Comparison of ENCODE assay signal across 8 cellular contexts in genomic region chr2:202635441-202636296, GRCh38. TPM values are rescaled to one million over a fixed set of nuclear protein-coding genes. Genes with fewer than 3 reads are reported as not detected.
DNase-seq lines count a peak whose midpoint lies in the region; ATAC-seq and TF ChIP-seq lines count a peak whose summit lies in the region.

No MANE protein-coding gene starts in this region.

- H3K27me3 Mint-ChIP-seq in IgD-negative memory B cell: no peaks in the 10 kb centered on the region
- no peaks in the 10 kb centered on the region for H3K27me3 Mint-ChIP-seq in activated T-cell treated with anti-CD3 and anti-CD28 coated beads, Interleukin-2, amount 50 U/mL, for 72 hours (ENCODE audit: low read depth)
- H3K27me3 Mint-ChIP-seq in naive thymus-derived CD4-positive, alpha-beta T cell: no peaks in the 10 kb centered on the region
- H3K27me3 Mint-ChIP-seq in stimulated activated naive B cell treated with anti-CD40 and anti-IgM and Interleukin-4, amounts not matched to agents 10 μg/mL and 1 μg/mL and 100 μg/mL, for 72 hours: no peaks in the 10 kb centered on the region

- H3K9me3 ChIP-seq in esophagus squamous epithelium: no peaks in the 10 kb centered on the region
- H3K9me3 ChIP-seq in naive thymus-derived CD4-positive, alpha-beta T cell (ENCODE audit: control insufficient read depth in 2 of 3, low read length in 3 of 3): no peaks in the 10 kb centered on the region

- H3K4me3 Mint-ChIP-seq in IgD-negative memory B cell: peak overlapping the region; percentile 92 to 100 (median 96)
- H3K4me3 Mint-ChIP-seq in activated T-cell treated with anti-CD3 and anti-CD28 coated beads, Interleukin-2, amount 50 U/mL, for 72 hours: peak overlapping the region; percentile 97 to 99
- H3K4me3 Mint-ChIP-seq in naive thymus-derived CD4-positive, alpha-beta T cell: peak overlapping the region in 9 of 10 donors; percentile 88 to 98 (median 96)
- peak overlapping the region; percentile 98 to 100 for H3K4me3 Mint-ChIP-seq in stimulated activated naive B cell treated with anti-CD40 and anti-IgM and Interleukin-4, amounts not matched to agents 10 μg/mL and 1 μg/mL and 100 μg/mL, for 72 hours

- peak; percentile 61 for ATAC-seq in GM21619 (IDR thresholded peaks at IDR 0.05; ENCODE audit: unreplicated experiment)
- peak; percentile 58 to 61 for ATAC-seq in activated T-cell treated with anti-CD3 and anti-CD28 coated beads, Interleukin-2, amount 50 U/mL, for 72 hours (replicated peaks in 1 of 2)
- ATAC-seq in naive thymus-derived CD4-positive, alpha-beta T cell: peak; percentile 66
- ATAC-seq in stimulated activated naive B cell treated with anti-CD40 and anti-IgM and Interleukin-4, amounts not matched to agents 10 μg/mL and 1 μg/mL and 100 μg/mL, for 72 hours (replicated peaks): peak; percentile 67 to 70

- peaks cover 10 to 38% (median 21%) of the 10 kb centered on the region in 3 donors for H3K4me1 ChIP-seq in esophagus squamous epithelium
- peaks cover 25 to 36% of the 10 kb centered on the region in 2 donors for H3K4me1 ChIP-seq in naive thymus-derived CD4-positive, alpha-beta T cell (ENCODE audit: control insufficient read depth in 2 of 2, insufficient read depth in 2 of 2, low read length in 2 of 2)

- CTCF ChIA-PET in naive thymus-derived CD4-positive, alpha-beta T cell (lab: Charles Lee): interaction anchor here (1.0 to 1.7 kb wide), 5 partner anchors 12 to 235 kb away, joined by 3 to 5 read pairs (median 4); no protein-coding TSS in a partner anchor

- peak; percentile 82 for DNase-seq in DMS79 treated with DMSO at 0.1 percent for 48 hours (lab: John Stamatoyannopoulos, UW)
- peak; percentile 91 for DNase-seq in OCI-M1 (lab: John Stamatoyannopoulos, UW)
- peak; percentile 85 to 87 for DNase-seq in activated T-cell treated with anti-CD3 and anti-CD28 coated beads, Interleukin-2, amount 50 U/mL, for 72 hours
- peak; percentile 26 for DNase-seq in esophagus squamous epithelium (lab: John Stamatoyannopoulos, UW)
- DNase-seq in naive thymus-derived CD4-positive, alpha-beta T cell: peak; percentile 68 to 85 (median 82)
- peak; percentile 76 for DNase-seq in stimulated activated naive B cell treated with anti-CD40 and anti-IgM and Interleukin-4, amounts not matched to agents 10 μg/mL and 1 μg/mL and 100 μg/mL, for 72 hours

- WGBS in esophagus squamous epithelium, 2 donors: 0% methylated on average over 2 to 17 of the region's 90 CpGs

- H3K9me3 Mint-ChIP-seq in IgD-negative memory B cell: no peaks in the 10 kb centered on the region
- no peaks in the 10 kb centered on the region for H3K9me3 Mint-ChIP-seq in activated T-cell treated with anti-CD3 and anti-CD28 coated beads, Interleukin-2, amount 50 U/mL, for 72 hours
- H3K9me3 Mint-ChIP-seq in naive thymus-derived CD4-positive, alpha-beta T cell: peaks cover 0 to 2% (median 0%) of the 10 kb centered on the region in 11 donors
- H3K9me3 Mint-ChIP-seq in stimulated activated naive B cell treated with anti-CD40 and anti-IgM and Interleukin-4, amounts not matched to agents 10 μg/mL and 1 μg/mL and 100 μg/mL, for 72 hours: no peaks in the 10 kb centered on the region

- H3K27me3 ChIP-seq in esophagus squamous epithelium: no peaks in the 10 kb centered on the region
- no peaks in the 10 kb centered on the region for H3K27me3 ChIP-seq in naive thymus-derived CD4-positive, alpha-beta T cell (ENCODE audit: control insufficient read depth in 2 of 2, insufficient read depth in 2 of 2, low read length in 2 of 2)

- intact Hi-C loops in esophagus squamous epithelium (cut with DNase I): no loop called here
- intact Hi-C loops in naive thymus-derived CD4-positive, alpha-beta T cell (cut with micrococcal nuclease): loop anchor here (1.0 to 10.0 kb wide), 13 partner anchors 13 to 1747 kb away; partner anchors contain the start of genes BMPR2 (in 1 of the 2), NIF3L1 (in 1 of the 2), ORC2 (in 1 of the 2) and PPIL3 (in 1 of the 2)

- TF ChIP-seq CTCF in esophagus squamous epithelium (IDR thresholded peaks at IDR 0.05): peak in 1 of 6 experiments; percentile 18

- POLR2A ChIA-PET in naive thymus-derived CD4-positive, alpha-beta T cell (lab: Charles Lee): interaction anchor here (0.6 to 8.0 kb wide), 37 partner anchors 9 to 1519 kb away, joined by 3 to 130 read pairs (median 6); partner anchors contain the start of genes CARF, CFLAR, CTLA4 and ICA1L

- peak overlapping the region; percentile 92 to 98 (median 98) for H3K27ac ChIP-seq in esophagus squamous epithelium
- H3K27ac ChIP-seq in naive thymus-derived CD4-positive, alpha-beta T cell (ENCODE audit: low read depth, low read length): peak overlapping the region; percentile 81

- H3K27ac Mint-ChIP-seq in IgD-negative memory B cell: peak overlapping the region; percentile 39 to 98 (median 89)
- peak overlapping the region; percentile 97 for H3K27ac Mint-ChIP-seq in activated T-cell treated with anti-CD3 and anti-CD28 coated beads, Interleukin-2, amount 50 U/mL, for 72 hours
- peak overlapping the region in 8 of 9 donors; percentile 90 to 98 (median 94) for H3K27ac Mint-ChIP-seq in naive thymus-derived CD4-positive, alpha-beta T cell
- peak overlapping the region; percentile 95 for H3K27ac Mint-ChIP-seq in stimulated activated naive B cell treated with anti-CD40 and anti-IgM and Interleukin-4, amounts not matched to agents 10 μg/mL and 1 μg/mL and 100 μg/mL, for 72 hours

- H3K4me3 ChIP-seq in esophagus squamous epithelium: peak overlapping the region; percentile 94 to 98 (median 96)
- peak overlapping the region; percentile 79 for H3K4me3 ChIP-seq in naive thymus-derived CD4-positive, alpha-beta T cell (ENCODE audit: low read length)

- H3K36me3 ChIP-seq in esophagus squamous epithelium: no peaks in the 10 kb centered on the region
- peaks cover 0 to 4% (median 0%) of the 10 kb centered on the region in 3 experiments for H3K36me3 ChIP-seq in naive thymus-derived CD4-positive, alpha-beta T cell (ENCODE audit: control insufficient read depth in 2 of 3, insufficient read depth in 3 of 3, low read length in 3 of 3)

- H3K36me3 Mint-ChIP-seq in IgD-negative memory B cell: peaks cover 7% of the 10 kb centered on the region
- peaks cover 2 to 6% of the 10 kb centered on the region in 2 donors for H3K36me3 Mint-ChIP-seq in activated T-cell treated with anti-CD3 and anti-CD28 coated beads, Interleukin-2, amount 50 U/mL, for 72 hours (ENCODE audit: insufficient read depth in 2 of 2)
- H3K36me3 Mint-ChIP-seq in naive thymus-derived CD4-positive, alpha-beta T cell: peaks cover 3 to 9% (median 6%) of the 10 kb centered on the region in 5 donors
- peaks cover 3 to 5% of the 10 kb centered on the region in 2 donors for H3K36me3 Mint-ChIP-seq in stimulated activated naive B cell treated with anti-CD40 and anti-IgM and Interleukin-4, amounts not matched to agents 10 μg/mL and 1 μg/mL and 100 μg/mL, for 72 hours

- peak in 1 of 4 donors; percentile 51 for TF ChIP-seq POLR2A in esophagus squamous epithelium (IDR thresholded peaks at IDR 0.05)

- peaks cover 39 to 46% (median 42%) of the 10 kb centered on the region in 3 donors for H3K4me1 Mint-ChIP-seq in IgD-negative memory B cell
- H3K4me1 Mint-ChIP-seq in activated T-cell treated with anti-CD3 and anti-CD28 coated beads, Interleukin-2, amount 50 U/mL, for 72 hours (ENCODE audit: low read depth): peaks cover 71% of the 10 kb centered on the region
- peaks cover 29 to 75% (median 67%) of the 10 kb centered on the region in 7 donors for H3K4me1 Mint-ChIP-seq in naive thymus-derived CD4-positive, alpha-beta T cell
- H3K4me1 Mint-ChIP-seq in stimulated activated naive B cell treated with anti-CD40 and anti-IgM and Interleukin-4, amounts not matched to agents 10 μg/mL and 1 μg/mL and 100 μg/mL, for 72 hours: peaks cover 31 to 57% of the 10 kb centered on the region in 2 donors

RNA-seq across cellular contexts. Expression of gene FAM117B, which starts 0.9 kb away (rescaled TPM):
- polyA plus RNA-seq in IgD-negative memory B cell: 21.6 TPM
- 10 to 100 TPM; 11.4 to 16.7 TPM for total RNA-seq in activated T-cell treated with anti-CD3 and anti-CD28 coated beads, Interleukin-2, amount 50 U/mL, for 72 hours
- total RNA-seq in esophagus squamous epithelium: 10 to 100 TPM in 2 of 4 donors, 1 to 10 TPM in 2; 6.7 to 15.6 (median 9.4) TPM
- total RNA-seq in naive thymus-derived CD4-positive, alpha-beta T cell: 10 to 100 TPM; 12.8 to 57.9 (median 48.8) TPM
- 10 to 100 TPM; 13.9 to 20.9 TPM for polyA plus RNA-seq in naive thymus-derived CD4-positive, alpha-beta T cell

Comparison
In these comparisons a context has a peak if more than half of its experiments do, and no peak if none do; other contexts are left out.
1. Peak in every context shown above with its lines: DNase-seq, ATAC-seq, H3K4me3 ChIP-seq and H3K27ac ChIP-seq.
2. DNase-seq: peak in every context shown above with its lines; median percentile 91 in OCI-M1; 86 in activated T-cell treated with anti-CD3 and anti-CD28 coated beads, Interleukin-2, amount 50 U/mL, for 72 hours; 82 in DMS79 treated with DMSO at 0.1 percent for 48 hours; 82 in naive thymus-derived CD4-positive, alpha-beta T cell; 76 in stimulated activated naive B cell treated with anti-CD40 and anti-IgM and Interleukin-4, amounts not matched to agents 10 μg/mL and 1 μg/mL and 100 μg/mL, for 72 hours; 26 in esophagus squamous epithelium.